In the genomic region with DNA sequence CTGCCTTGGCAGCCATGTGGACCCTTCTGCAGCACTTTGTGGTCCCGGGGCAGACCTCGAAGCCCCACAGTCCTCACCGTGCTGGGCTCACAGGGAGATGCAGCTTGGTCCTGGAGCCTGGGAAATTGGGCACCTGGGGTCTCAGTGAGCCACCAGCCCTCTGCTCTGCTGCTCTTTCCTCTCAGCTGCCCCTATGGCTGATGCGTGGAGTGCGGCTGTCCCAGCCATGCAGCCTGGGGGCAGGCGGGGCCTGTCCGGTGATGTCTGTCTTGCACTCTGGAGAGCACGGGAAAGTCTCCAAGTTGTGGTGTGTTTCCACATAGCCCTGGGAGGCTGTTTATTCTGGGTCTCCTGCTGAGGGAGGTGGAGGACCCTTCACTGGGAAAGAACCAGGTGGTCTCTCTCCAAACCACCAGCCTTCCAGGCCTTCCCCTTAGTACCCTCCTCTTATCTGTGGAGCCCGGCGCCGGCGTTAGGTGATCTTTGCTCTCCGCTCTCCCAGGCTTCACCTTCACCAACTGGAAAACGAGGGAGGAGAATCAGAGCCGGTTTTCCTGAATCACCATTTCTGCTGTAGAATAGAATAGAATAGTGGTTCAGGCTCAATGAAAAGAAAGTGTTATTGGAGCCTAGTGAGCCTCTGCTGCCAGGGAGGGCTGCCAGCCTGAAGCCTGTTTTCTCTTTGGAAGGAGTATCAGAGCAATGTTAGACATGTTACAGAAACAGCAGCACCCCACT, we compare ENCODE assay signal across 1 cellular context.
TF ChIP-seq lines count a peak whose summit lies in the region.

No MANE protein-coding gene starts in this region.

TF ChIP-seq in HepG2, 621 proteins besides CTCF, POLR2A, EP300 and RAD21 (continued from another document and continues in another):
- TF ChIP-seq, protein P1, sequence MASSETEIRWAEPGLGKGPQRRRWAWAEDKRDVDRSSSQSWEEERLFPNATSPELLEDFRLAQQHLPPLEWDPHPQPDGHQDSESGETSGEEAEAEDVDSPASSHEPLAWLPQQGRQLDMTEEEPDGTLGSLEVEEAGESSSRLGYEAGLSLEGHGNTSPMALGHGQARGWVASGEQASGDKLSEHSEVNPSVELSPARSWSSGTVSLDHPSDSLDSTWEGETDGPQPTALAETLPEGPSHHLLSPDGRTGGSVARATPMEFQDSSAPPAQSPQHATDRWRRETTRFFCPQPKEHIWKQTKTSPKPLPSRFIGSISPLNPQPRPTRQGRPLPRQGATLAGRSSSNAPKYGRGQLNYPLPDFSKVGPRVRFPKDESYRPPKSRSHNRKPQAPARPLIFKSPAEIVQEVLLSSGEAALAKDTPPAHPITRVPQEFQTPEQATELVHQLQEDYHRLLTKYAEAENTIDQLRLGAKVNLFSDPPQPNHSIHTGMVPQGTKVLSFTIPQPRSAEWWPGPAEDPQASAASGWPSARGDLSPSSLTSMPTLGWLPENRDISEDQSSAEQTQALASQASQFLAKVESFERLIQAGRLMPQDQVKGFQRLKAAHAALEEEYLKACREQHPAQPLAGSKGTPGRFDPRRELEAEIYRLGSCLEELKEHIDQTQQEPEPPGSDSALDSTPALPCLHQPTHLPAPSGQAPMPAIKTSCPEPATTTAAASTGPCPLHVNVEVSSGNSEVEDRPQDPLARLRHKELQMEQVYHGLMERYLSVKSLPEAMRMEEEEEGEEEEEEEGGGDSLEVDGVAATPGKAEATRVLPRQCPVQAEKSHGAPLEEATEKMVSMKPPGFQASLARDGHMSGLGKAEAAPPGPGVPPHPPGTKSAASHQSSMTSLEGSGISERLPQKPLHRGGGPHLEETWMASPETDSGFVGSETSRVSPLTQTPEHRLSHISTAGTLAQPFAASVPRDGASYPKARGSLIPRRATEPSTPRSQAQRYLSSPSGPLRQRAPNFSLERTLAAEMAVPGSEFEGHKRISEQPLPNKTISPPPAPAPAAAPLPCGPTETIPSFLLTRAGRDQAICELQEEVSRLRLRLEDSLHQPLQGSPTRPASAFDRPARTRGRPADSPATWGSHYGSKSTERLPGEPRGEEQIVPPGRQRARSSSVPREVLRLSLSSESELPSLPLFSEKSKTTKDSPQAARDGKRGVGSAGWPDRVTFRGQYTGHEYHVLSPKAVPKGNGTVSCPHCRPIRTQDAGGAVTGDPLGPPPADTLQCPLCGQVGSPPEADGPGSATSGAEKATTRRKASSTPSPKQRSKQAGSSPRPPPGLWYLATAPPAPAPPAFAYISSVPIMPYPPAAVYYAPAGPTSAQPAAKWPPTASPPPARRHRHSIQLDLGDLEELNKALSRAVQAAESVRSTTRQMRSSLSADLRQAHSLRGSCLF (CRISPR knock-in tag; IDR thresholded peaks at IDR 0.05; ENCODE audit: borderline replicate concordance) = no peak
- TF ChIP-seq DMAP1 (CRISPR knock-in tag; IDR thresholded peaks at IDR 0.05) = no peak
- TF ChIP-seq, protein P2, sequence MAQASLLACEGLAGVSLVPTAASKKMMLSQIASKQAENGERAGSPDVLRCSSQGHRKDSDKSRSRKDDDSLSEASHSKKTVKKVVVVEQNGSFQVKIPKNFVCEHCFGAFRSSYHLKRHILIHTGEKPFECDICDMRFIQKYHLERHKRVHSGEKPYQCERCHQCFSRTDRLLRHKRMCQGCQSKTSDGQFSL (CRISPR knock-in tag; IDR thresholded peaks at IDR 0.05) = no peak
- no peak for TF ChIP-seq GFI1 (CRISPR knock-in tag; IDR thresholded peaks at IDR 0.05; ENCODE audit: borderline replicate concordance)
- no peak for TF ChIP-seq ZNF260 (CRISPR knock-in tag; IDR thresholded peaks at IDR 0.05; ENCODE audit: borderline replicate concordance, low read depth)
- no peak for TF ChIP-seq TMF1 (CRISPR knock-in tag; IDR thresholded peaks at IDR 0.05; ENCODE audit: low read depth)
- no peak for TF ChIP-seq ZBTB21 (CRISPR knock-in tag; IDR thresholded peaks at IDR 0.05)
- no peak for TF ChIP-seq CEBPG (CRISPR knock-in tag; IDR thresholded peaks at IDR 0.05)
- TF ChIP-seq, protein P3, sequence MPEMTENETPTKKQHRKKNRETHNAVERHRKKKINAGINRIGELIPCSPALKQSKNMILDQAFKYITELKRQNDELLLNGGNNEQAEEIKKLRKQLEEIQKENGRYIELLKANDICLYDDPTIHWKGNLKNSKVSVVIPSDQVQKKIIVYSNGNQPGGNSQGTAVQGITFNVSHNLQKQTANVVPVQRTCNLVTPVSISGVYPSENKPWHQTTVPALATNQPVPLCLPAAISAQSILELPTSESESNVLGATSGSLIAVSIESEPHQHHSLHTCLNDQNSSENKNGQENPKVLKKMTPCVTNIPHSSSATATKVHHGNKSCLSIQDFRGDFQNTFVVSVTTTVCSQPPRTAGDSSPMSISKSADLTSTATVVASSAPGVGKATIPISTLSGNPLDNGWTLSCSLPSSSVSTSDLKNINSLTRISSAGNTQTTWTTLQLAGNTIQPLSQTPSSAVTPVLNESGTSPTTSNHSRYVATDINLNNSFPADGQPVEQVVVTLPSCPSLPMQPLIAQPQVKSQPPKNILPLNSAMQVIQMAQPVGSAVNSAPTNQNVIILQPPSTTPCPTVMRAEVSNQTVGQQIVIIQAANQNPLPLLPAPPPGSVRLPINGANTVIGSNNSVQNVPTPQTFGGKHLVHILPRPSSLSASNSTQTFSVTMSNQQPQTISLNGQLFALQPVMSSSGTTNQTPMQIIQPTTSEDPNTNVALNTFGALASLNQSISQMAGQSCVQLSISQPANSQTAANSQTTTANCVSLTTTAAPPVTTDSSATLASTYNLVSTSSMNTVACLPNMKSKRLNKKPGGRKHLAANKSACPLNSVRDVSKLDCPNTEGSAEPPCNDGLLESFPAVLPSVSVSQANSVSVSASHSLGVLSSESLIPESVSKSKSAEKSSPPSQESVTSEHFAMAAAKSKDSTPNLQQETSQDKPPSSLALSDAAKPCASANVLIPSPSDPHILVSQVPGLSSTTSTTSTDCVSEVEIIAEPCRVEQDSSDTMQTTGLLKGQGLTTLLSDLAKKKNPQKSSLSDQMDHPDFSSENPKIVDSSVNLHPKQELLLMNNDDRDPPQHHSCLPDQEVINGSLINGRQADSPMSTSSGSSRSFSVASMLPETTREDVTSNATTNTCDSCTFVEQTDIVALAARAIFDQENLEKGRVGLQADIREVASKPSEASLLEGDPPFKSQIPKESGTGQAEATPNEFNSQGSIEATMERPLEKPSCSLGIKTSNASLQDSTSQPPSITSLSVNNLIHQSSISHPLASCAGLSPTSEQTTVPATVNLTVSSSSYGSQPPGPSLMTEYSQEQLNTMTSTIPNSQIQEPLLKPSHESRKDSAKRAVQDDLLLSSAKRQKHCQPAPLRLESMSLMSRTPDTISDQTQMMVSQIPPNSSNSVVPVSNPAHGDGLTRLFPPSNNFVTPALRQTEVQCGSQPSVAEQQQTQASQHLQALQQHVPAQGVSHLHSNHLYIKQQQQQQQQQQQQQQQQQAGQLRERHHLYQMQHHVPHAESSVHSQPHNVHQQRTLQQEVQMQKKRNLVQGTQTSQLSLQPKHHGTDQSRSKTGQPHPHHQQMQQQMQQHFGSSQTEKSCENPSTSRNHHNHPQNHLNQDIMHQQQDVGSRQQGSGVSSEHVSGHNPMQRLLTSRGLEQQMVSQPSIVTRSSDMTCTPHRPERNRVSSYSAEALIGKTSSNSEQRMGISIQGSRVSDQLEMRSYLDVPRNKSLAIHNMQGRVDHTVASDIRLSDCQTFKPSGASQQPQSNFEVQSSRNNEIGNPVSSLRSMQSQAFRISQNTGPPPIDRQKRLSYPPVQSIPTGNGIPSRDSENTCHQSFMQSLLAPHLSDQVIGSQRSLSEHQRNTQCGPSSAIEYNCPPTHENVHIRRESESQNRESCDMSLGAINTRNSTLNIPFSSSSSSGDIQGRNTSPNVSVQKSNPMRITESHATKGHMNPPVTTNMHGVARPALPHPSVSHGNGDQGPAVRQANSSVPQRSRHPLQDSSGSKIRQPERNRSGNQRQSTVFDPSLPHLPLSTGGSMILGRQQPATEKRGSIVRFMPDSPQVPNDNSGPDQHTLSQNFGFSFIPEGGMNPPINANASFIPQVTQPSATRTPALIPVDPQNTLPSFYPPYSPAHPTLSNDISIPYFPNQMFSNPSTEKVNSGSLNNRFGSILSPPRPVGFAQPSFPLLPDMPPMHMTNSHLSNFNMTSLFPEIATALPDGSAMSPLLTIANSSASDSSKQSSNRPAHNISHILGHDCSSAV (CRISPR knock-in tag; IDR thresholded peaks at IDR 0.05; ENCODE audit: borderline replicate concordance) = no peak
- TF ChIP-seq, protein P4, sequence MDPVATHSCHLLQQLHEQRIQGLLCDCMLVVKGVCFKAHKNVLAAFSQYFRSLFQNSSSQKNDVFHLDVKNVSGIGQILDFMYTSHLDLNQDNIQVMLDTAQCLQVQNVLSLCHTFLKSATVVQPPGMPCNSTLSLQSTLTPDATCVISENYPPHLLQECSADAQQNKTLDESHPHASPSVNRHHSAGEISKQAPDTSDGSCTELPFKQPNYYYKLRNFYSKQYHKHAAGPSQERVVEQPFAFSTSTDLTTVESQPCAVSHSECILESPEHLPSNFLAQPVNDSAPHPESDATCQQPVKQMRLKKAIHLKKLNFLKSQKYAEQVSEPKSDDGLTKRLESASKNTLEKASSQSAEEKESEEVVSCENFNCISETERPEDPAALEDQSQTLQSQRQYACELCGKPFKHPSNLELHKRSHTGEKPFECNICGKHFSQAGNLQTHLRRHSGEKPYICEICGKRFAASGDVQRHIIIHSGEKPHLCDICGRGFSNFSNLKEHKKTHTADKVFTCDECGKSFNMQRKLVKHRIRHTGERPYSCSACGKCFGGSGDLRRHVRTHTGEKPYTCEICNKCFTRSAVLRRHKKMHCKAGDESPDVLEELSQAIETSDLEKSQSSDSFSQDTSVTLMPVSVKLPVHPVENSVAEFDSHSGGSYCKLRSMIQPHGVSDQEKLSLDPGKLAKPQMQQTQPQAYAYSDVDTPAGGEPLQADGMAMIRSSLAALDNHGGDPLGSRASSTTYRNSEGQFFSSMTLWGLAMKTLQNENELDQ (CRISPR knock-in tag; IDR thresholded peaks at IDR 0.05; ENCODE audit: borderline replicate concordance) = no peak
- TF ChIP-seq ZNF225 (CRISPR knock-in tag; IDR thresholded peaks at IDR 0.05) = no peak
- no peak for TF ChIP-seq GATAD1 (CRISPR knock-in tag; IDR thresholded peaks at IDR 0.05)
- no peak for TF ChIP-seq TBP (CRISPR knock-in tag; IDR thresholded peaks at IDR 0.05)
- TF ChIP-seq ZNF558 (CRISPR knock-in tag; IDR thresholded peaks at IDR 0.05; ENCODE audit: borderline replicate concordance) = no peak
- TF ChIP-seq, protein P5, sequence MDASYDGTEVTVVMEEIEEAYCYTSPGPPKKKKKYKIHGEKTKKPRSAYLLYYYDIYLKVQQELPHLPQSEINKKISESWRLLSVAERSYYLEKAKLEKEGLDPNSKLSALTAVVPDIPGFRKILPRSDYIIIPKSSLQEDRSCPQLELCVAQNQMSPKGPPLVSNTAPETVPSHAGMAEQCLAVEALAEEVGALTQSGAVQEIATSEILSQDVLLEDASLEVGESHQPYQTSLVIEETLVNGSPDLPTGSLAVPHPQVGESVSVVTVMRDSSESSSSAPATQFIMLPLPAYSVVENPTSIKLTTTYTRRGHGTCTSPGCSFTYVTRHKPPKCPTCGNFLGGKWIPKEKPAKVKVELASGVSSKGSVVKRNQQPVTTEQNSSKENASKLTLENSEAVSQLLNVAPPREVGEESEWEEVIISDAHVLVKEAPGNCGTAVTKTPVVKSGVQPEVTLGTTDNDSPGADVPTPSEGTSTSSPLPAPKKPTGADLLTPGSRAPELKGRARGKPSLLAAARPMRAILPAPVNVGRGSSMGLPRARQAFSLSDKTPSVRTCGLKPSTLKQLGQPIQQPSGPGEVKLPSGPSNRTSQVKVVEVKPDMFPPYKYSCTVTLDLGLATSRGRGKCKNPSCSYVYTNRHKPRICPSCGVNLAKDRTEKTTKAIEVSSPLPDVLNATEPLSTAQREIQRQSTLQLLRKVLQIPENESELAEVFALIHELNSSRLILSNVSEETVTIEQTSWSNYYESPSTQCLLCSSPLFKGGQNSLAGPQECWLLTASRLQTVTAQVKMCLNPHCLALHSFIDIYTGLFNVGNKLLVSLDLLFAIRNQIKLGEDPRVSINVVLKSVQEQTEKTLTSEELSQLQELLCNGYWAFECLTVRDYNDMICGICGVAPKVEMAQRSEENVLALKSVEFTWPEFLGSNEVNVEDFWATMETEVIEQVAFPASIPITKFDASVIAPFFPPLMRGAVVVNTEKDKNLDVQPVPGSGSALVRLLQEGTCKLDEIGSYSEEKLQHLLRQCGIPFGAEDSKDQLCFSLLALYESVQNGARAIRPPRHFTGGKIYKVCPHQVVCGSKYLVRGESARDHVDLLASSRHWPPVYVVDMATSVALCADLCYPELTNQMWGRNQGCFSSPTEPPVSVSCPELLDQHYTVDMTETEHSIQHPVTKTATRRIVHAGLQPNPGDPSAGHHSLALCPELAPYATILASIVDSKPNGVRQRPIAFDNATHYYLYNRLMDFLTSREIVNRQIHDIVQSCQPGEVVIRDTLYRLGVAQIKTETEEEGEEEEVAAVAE (CRISPR knock-in tag; IDR thresholded peaks at IDR 0.05; ENCODE audit: borderline replicate concordance) = no peak
- 0 out of 2 replicates have a peak, but pooled peaks have one; percentile 7 for TF ChIP-seq AKAP8 (CRISPR knock-in tag; IDR thresholded peaks at IDR 0.05)
- no peak for TF ChIP-seq ZKSCAN5 (CRISPR knock-in tag; IDR thresholded peaks at IDR 0.05)
- no peak for TF ChIP-seq CENPT (CRISPR knock-in tag; IDR thresholded peaks at IDR 0.05; ENCODE audit: low read depth)
- TF ChIP-seq, protein P6, sequence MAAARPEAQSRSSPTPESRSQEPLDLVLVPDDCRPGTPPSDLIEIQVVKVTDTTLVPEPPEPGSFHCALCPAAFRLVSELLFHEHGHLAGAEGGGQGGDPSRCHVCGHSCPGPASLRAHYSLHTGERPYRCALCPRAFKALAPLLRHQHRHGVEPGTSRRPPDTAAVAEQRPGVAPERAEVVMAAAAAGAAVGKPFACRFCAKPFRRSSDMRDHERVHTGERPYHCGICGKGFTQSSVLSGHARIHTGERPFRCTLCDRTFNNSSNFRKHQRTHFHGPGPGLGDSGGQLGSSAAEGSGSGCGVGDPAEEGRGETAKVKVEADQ (CRISPR knock-in tag; IDR thresholded peaks at IDR 0.05; ENCODE audit: borderline replicate concordance) = no peak
- TF ChIP-seq, protein P7, sequence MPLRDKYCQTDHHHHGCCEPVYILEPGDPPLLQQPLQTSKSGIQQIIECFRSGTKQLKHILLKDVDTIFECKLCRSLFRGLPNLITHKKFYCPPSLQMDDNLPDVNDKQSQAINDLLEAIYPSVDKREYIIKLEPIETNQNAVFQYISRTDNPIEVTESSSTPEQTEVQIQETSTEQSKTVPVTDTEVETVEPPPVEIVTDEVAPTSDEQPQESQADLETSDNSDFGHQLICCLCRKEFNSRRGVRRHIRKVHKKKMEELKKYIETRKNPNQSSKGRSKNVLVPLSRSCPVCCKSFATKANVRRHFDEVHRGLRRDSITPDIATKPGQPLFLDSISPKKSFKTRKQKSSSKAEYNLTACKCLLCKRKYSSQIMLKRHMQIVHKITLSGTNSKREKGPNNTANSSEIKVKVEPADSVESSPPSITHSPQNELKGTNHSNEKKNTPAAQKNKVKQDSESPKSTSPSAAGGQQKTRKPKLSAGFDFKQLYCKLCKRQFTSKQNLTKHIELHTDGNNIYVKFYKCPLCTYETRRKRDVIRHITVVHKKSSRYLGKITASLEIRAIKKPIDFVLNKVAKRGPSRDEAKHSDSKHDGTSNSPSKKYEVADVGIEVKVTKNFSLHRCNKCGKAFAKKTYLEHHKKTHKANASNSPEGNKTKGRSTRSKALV (CRISPR knock-in tag; IDR thresholded peaks at IDR 0.05) = no peak
- TF ChIP-seq MAF1 (CRISPR knock-in tag; IDR thresholded peaks at IDR 0.05; ENCODE audit: borderline replicate concordance) = no peak
- TF ChIP-seq, protein P8, sequence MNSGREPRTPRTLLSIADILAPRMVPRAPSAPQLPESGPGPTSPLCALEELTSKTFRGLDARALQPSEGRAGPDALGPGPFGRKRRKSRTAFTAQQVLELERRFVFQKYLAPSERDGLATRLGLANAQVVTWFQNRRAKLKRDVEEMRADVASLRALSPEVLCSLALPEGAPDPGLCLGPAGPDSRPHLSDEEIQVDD (CRISPR knock-in tag; IDR thresholded peaks at IDR 0.05; ENCODE audit: borderline replicate concordance) = 0 out of 2 replicates have a peak, but pooled peaks have one; percentile 43
- TF ChIP-seq, protein P9, sequence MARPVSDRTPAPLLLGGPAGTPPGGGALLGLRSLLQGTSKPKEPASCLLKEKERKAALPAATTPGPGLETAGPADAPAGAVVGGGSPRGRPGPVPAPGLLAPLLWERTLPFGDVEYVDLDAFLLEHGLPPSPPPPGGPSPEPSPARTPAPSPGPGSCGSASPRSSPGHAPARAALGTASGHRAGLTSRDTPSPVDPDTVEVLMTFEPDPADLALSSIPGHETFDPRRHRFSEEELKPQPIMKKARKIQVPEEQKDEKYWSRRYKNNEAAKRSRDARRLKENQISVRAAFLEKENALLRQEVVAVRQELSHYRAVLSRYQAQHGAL (CRISPR knock-in tag; IDR thresholded peaks at IDR 0.05; ENCODE audit: not compliant biosample characterization) = no peak
